In the genomic region with DNA sequence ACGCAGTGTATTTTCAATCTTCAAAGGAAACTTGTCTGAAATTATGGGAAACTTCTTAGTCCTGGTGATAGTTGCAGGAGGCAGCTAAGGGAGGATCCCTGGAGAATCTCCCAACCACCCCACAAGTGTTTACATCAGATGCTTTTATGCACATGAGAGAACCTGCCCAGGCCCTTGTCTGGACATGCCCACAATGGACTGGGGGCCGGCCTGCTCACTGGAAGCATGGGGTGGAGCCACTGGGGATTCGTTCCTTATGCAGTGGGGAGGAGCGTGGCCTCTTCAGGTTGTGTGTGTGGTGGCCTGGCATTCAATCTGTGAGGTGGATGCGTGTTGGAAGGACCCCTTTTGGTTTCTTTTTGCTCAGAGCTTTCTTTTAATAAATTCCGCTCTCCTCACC, we compare ENCODE assay signal across 18 cellular contexts.
"Had no signal": no experiment of that assay in that cellular context is flagged by ENCODE, and none has a peak within 500 bp of the region (broad histone marks: within the 10 kb centered on the region; RNA-seq: fewer than 3 reads in every experiment).

No MANE protein-coding gene starts in this region.

- H3K27me3 ChIP-seq: neutrophil, tibial artery, uterus had no signal

- H3K27ac ChIP-seq: neutrophil, skin epidermis, tibial artery, uterus had no signal

- DNase-seq: activated CD4-positive, alpha-beta T cell treated with anti-CD3 and anti-CD28 coated beads for 1 hour; activated CD4-positive, alpha-beta T cell treated with anti-CD3 and anti-CD28 coated beads, Interleukin-2, amount 50 U/mL, for 4 hours; activated naive CD4-positive, alpha-beta T cell treated with anti-CD3 and anti-CD28 coated beads for 36 hours; activated naive CD8-positive, alpha-beta T cell treated with anti-CD3 and anti-CD28 coated beads, Interleukin-2, amount 50 U/mL, for 24 hours; aorta; dermis blood vessel endothelial cell; islet precursor cell; midbrain; naive B cell; stimulated activated CD4-positive, alpha-beta T cell treated with anti-CD3 and anti-CD28 coated beads, Interleukin-15, amount 100 ng/mL, for 24 hours; stimulated activated CD4-positive, alpha-beta T cell treated with anti-CD3 and anti-CD28 coated beads, Interleukin-4, amount 100 ng/mL, for 24 hours; stimulated activated naive CD4-positive, alpha-beta T cell; T1000; tibial artery; uterus had no signal

- H3K9me3 ChIP-seq: neutrophil, tibial artery, uterus had no signal

- H3K36me3 ChIP-seq: neutrophil, tibial artery, uterus had no signal

- ATAC-seq: activated naive CD8-positive, alpha-beta T cell treated with anti-CD3 and anti-CD28 coated beads, Interleukin-2, amount 50 U/mL, for 24 hours had no signal

- H3K4me1 ChIP-seq: tibial artery, uterus had no signal

- H3K4me3 ChIP-seq: lung, skin epidermis, tibial artery, uterus had no signal
